ENCODE assay signal across 11 cellular contexts in genomic region chr2:234366891-234367290, GRCh38.
DNase-seq lines count a peak whose midpoint lies in the region; ATAC-seq and TF ChIP-seq lines count a peak whose summit lies in the region.
"Had no signal": no experiment of that assay in that cellular context is flagged by ENCODE, and none has a peak within 500 bp of the region (broad histone marks: within the 10 kb centered on the region; RNA-seq: fewer than 3 reads in every experiment).

No MANE protein-coding gene starts in this region.

- H3K9me3 Mint-ChIP-seq in CD4-positive, alpha-beta memory T cell = peaks cover 0 to 2% (median 0%) of the 10 kb centered on the region in 8 donors

- no peak overlapping the region for H3K4me3 ChIP-seq in CD4-positive, alpha-beta memory T cell (ENCODE audit: low read length in 2 of 2)
- no peak overlapping the region for H3K4me3 ChIP-seq in mesendoderm (ENCODE audit: low read length)

- H3K27ac Mint-ChIP-seq in CD4-positive, alpha-beta memory T cell = peak overlapping the region; percentile 33 to 96 (median 87)

- no peak overlapping the region for H4K5ac ChIP-seq in mesendoderm (ENCODE audit: low read length)

- intact Hi-C loops in CD4-positive, alpha-beta memory T cell (cut with micrococcal nuclease) = loop anchor here (5.0 kb wide), 1 partner anchor 45 kb away; no protein-coding TSS in a partner anchor

- TF ChIP-seq CTCF in GM20000 (IDR thresholded peaks at IDR 0.05; ENCODE audit: extremely low read depth, missing control alignments) = no peak

- H3K79me2 ChIP-seq in mesendoderm (ENCODE audit: control insufficient read depth, insufficient read depth, low read length) = no peaks in the 10 kb centered on the region

- H3K27me3 ChIP-seq in CD4-positive, alpha-beta memory T cell (ENCODE audit: insufficient read depth, low read length) = no peaks in the 10 kb centered on the region
- no peaks in the 10 kb centered on the region for H3K27me3 ChIP-seq in mesendoderm (ENCODE audit: insufficient read depth, low read length, poor library complexity)

- no CpG with 5 or more reads among the region's 2 CpGs for WGBS in mesendoderm (ENCODE audit: extremely low coverage, insufficient coverage, low lambda C conversion rate)

- no peak overlapping the region for H2BK5ac ChIP-seq in mesendoderm (ENCODE audit: low read length)

- H3K27me3 Mint-ChIP-seq in CD4-positive, alpha-beta memory T cell = no peaks in the 10 kb centered on the region

- H4K8ac ChIP-seq in mesendoderm (ENCODE audit: low read depth, low read length) = no peak overlapping the region

- H2AK5ac ChIP-seq in mesendoderm (ENCODE audit: low read length) = no peak overlapping the region

- no peak for ATAC-seq in GM18868 (IDR thresholded peaks at IDR 0.05; ENCODE audit: unreplicated experiment)

- DNase-seq in Ammon's horn (ENCODE audit: low spot score) (peak; percentile 29), amniotic epithelial cell (ENCODE audit: low read depth) (peak; percentile 46), mesendoderm (no peak), amygdala (lab: John Stamatoyannopoulos, UW) (no peak), GM20000 (ENCODE audit: low spot score) (no peak), AML-193 (lab: John Stamatoyannopoulos, UW) (no peak)
- no peak for DNase-seq in CD4-positive, alpha-beta memory T cell
- DNase-seq: activated effector memory CD4-positive, alpha-beta T cell treated with anti-CD3 and anti-CD28 coated beads, Interleukin-2, amount 50 U/mL, for 16 hours; effector memory CD4-positive, alpha-beta T cell; NCI-H446 had no signal

- POLR2A ChIA-PET in CD4-positive, alpha-beta memory T cell (lab: Charles Lee; ENCODE audit: partially characterized antibody) = interaction anchor here (1.0 to 4.5 kb wide), 3 partner anchors 57 to 87 kb away, joined by 4 to 42 read pairs (median 4); no protein-coding TSS in a partner anchor

- H3K56ac ChIP-seq in mesendoderm (ENCODE audit: low read length) = no peak overlapping the region

- H3K79me1 ChIP-seq in mesendoderm (ENCODE audit: low read length) = no peaks in the 10 kb centered on the region

- no peak overlapping the region for H2BK120ac ChIP-seq in mesendoderm (ENCODE audit: low read depth, low read length)

- no peaks in the 10 kb centered on the region for H3K36me3 Mint-ChIP-seq in CD4-positive, alpha-beta memory T cell

- peaks cover 58% of the 10 kb centered on the region for H3K4me1 ChIP-seq in CD4-positive, alpha-beta memory T cell (ENCODE audit: insufficient read depth, low read length)
- peaks cover 9% of the 10 kb centered on the region for H3K4me1 ChIP-seq in mesendoderm (ENCODE audit: control insufficient read depth, low read depth, low read length)

- H3K4ac ChIP-seq in mesendoderm (ENCODE audit: low read depth, low read length) = no peak overlapping the region

- no peaks in the 10 kb centered on the region for H3K36me3 ChIP-seq in CD4-positive, alpha-beta memory T cell (ENCODE audit: insufficient read depth, low read length)
- H3K36me3 ChIP-seq in mesendoderm (ENCODE audit: control insufficient read depth, insufficient read depth, low read length) = no peaks in the 10 kb centered on the region

- H3K4me2 ChIP-seq in mesendoderm (ENCODE audit: low read length) = no peak overlapping the region

- CTCF ChIA-PET in CD4-positive, alpha-beta memory T cell (lab: Charles Lee; ENCODE audit: partially characterized antibody) = interaction anchor here (1.2 to 4.6 kb wide), 4 partner anchors 77 to 231 kb away, joined by 4 to 38 read pairs (median 4); no protein-coding TSS in a partner anchor

- no peak overlapping the region for H2BK15ac ChIP-seq in mesendoderm (replicated peaks; ENCODE audit: low read depth)

- peaks cover 37 to 67% (median 51%) of the 10 kb centered on the region in 4 donors for H3K4me1 Mint-ChIP-seq in CD4-positive, alpha-beta memory T cell

- no peak overlapping the region for H3K9ac ChIP-seq in mesendoderm (ENCODE audit: low read length)

- H3K4me3 Mint-ChIP-seq in CD4-positive, alpha-beta memory T cell = peak overlapping the region in 6 of 8 donors; percentile 5 to 76 (median 53)

- no peaks in the 10 kb centered on the region for H3K9me3 ChIP-seq in CD4-positive, alpha-beta memory T cell (ENCODE audit: control insufficient read depth in 1 of 2, low read length in 2 of 2)

- peak overlapping the region; percentile 72 for H3K18ac ChIP-seq in mesendoderm (ENCODE audit: low read length)

- H3K23ac ChIP-seq in mesendoderm (ENCODE audit: low read length) = no peak overlapping the region

- H3K27ac ChIP-seq in CD4-positive, alpha-beta memory T cell (ENCODE audit: low read depth, low read length) = no peak overlapping the region
- H3K27ac ChIP-seq in mesendoderm (ENCODE audit: low read depth, low read length) = no peak overlapping the region

Comparison
In these comparisons a context has a peak if more than half of its experiments do, and no peak if none do; other contexts are left out.
1. DNase-seq: peak in Ammon's horn (single experiment) and amniotic epithelial cell (single experiment); none in CD4-positive, alpha-beta memory T cell (0 of 5), mesendoderm (single experiment), amygdala (0 of 56), GM20000 (single experiment) and AML-193 (0 of 2).